Comparison of ENCODE assay signal across 9 cellular contexts in genomic region chr6:148578489-148578814, GRCh38.
DNase-seq lines count a peak whose midpoint lies in the region; ATAC-seq and FAIRE-seq lines count a peak whose summit lies in the region.
"Had no signal": no experiment of that assay in that cellular context is flagged by ENCODE, and none has a peak within 500 bp of the region (broad histone marks: within the 10 kb centered on the region; RNA-seq: fewer than 3 reads in every experiment).

No MANE protein-coding gene starts in this region.

- no peak overlapping the region for H3K14ac ChIP-seq in neuronal stem cell (ENCODE audit: low read length)

- no peak overlapping the region for H3K4me2 ChIP-seq in GM23248 (ENCODE audit: unreplicated experiment)
- no peak overlapping the region for H3K4me2 ChIP-seq in neuronal stem cell (ENCODE audit: insufficient read depth, low read length, poor library complexity, severe bottlenecking)

- 53 to 54% methylated on average over 5 of the region's 5 CpGs for WGBS in GM23248 (ENCODE audit: low coverage in 1 of 2, low lambda C conversion rate in 2 of 2, missing lambda C conversion rate in 2 of 2), 2 experiments
- no CpG with 5 or more reads among the region's 5 CpGs for WGBS in neuronal stem cell (ENCODE audit: extremely low coverage in 2 of 2, insufficient read length in 2 of 2, insufficient replicate concordance in 1 of 2), 2 donors
- WGBS in small intestine, 3 donors: 51 to 66% (median 66%) methylated on average over 5 of the region's 5 CpGs

- H4K20me1 ChIP-seq in GM23248 (ENCODE audit: insufficient read depth): no peaks in the 10 kb centered on the region

- no peak overlapping the region for H4K8ac ChIP-seq in neuronal stem cell (ENCODE audit: low read depth, low read length)

- H3K36me3 ChIP-seq in GM23248 (ENCODE audit: low read depth) (no peaks in the 10 kb centered on the region), neuronal stem cell (replicated peaks in 1 of 2; ENCODE audit: control insufficient read depth in 2 of 2, insufficient read depth in 2 of 2, low read length in 2 of 2) (no peaks in the 10 kb centered on the region), small intestine (ENCODE audit: control insufficient read depth in 2 of 2, insufficient read depth in 2 of 2, low read length in 2 of 2) (no peaks in the 10 kb centered on the region)
- H3K36me3 ChIP-seq: ascending aorta, WERI-Rb-1 had no signal

- H2BK15ac ChIP-seq in neuronal stem cell (ENCODE audit: low read length): no peak overlapping the region

- H3K79me2 ChIP-seq in GM23248 (ENCODE audit: insufficient read depth): no peaks in the 10 kb centered on the region

- no peak overlapping the region for H3K9ac ChIP-seq in GM23248
- no peak overlapping the region for H3K9ac ChIP-seq in neuronal stem cell (ENCODE audit: low read depth, low read length, poor library complexity)

- no peak overlapping the region for H3K23ac ChIP-seq in neuronal stem cell (ENCODE audit: low read depth, low read length, poor library complexity)

- no peak overlapping the region for H2BK120ac ChIP-seq in neuronal stem cell (ENCODE audit: low read depth, low read length)

- no peaks in the 10 kb centered on the region for H3K79me1 ChIP-seq in neuronal stem cell (ENCODE audit: low read depth, low read length)

- DNase-seq in GM23248 (no peak), neuronal stem cell (ENCODE audit: low spot score) (no peak), DMS153 (lab: John Stamatoyannopoulos, UW) (no peak), GM19238 (ENCODE audit: insufficient read length, low spot score) (no peak), small intestine (no peak)

- ATAC-seq in GM19328 (IDR thresholded peaks at IDR 0.05; ENCODE audit: unreplicated experiment): peak; percentile 22
- ATAC-seq in HG03575 (IDR thresholded peaks at IDR 0.05; ENCODE audit: extremely low read depth, insufficient number of reproducible peaks, low FRiP score, unreplicated experiment): peak; percentile 21

- no peak overlapping the region for H3K18ac ChIP-seq in neuronal stem cell (ENCODE audit: low read length)

- H3K4me3 ChIP-seq in GM23248: no peak overlapping the region
- H3K4me3 ChIP-seq in neuronal stem cell (ENCODE audit: low read length in 2 of 2): no peak overlapping the region
- H3K4me3 ChIP-seq in small intestine (ENCODE audit: low read depth in 1 of 2, low read length in 2 of 2): no peak overlapping the region
- H3K4me3 ChIP-seq: ascending aorta had no signal

- H3K9me3 ChIP-seq in GM23248 (ENCODE audit: low read depth): no peaks in the 10 kb centered on the region
- no peaks in the 10 kb centered on the region for H3K9me3 ChIP-seq in neuronal stem cell (replicated peaks in 1 of 2; ENCODE audit: control insufficient read depth in 2 of 2, insufficient read depth in 1 of 2, low read depth in 1 of 2, low read length in 2 of 2)
- H3K9me3 ChIP-seq in small intestine (ENCODE audit: control insufficient read depth, low read depth): no peaks in the 10 kb centered on the region
- H3K9me3 ChIP-seq: ascending aorta had no signal

- H3F3A ChIP-seq in GM23248 (ENCODE audit: insufficient read depth): no peaks in the 10 kb centered on the region

- H3K27me3 ChIP-seq in GM23248 (replicated peaks; ENCODE audit: insufficient read depth) (no peaks in the 10 kb centered on the region), neuronal stem cell (ENCODE audit: control insufficient read depth in 3 of 3, insufficient read depth in 3 of 3, low read depth in 1 of 3, low read length in 3 of 3) (peaks cover 0 to 5% (median 0%) of the 10 kb centered on the region in 3 experiments), small intestine (ENCODE audit: control insufficient read depth in 2 of 2, insufficient read depth in 2 of 2, low read length in 2 of 2) (no peaks in the 10 kb centered on the region)
- H3K27me3 ChIP-seq: ascending aorta had no signal

- H2AFZ ChIP-seq in GM23248: peak overlapping the region; percentile 50; the same call in 1 of the 2 replicates
- peak overlapping the region; percentile 16 for H2AFZ ChIP-seq in neuronal stem cell (ENCODE audit: low read length)

- no peak overlapping the region for H3K4ac ChIP-seq in neuronal stem cell (ENCODE audit: low read length)

- FAIRE-seq in small intestine (lab: Jason Lieb, UNC): no peak

- H4K91ac ChIP-seq in neuronal stem cell (ENCODE audit: low read depth, low read length, poor library complexity): no peak overlapping the region

- in situ Hi-C loops in GM23248 (cut with MboI): loop anchor here (5.0 to 25.0 kb wide), 2 partner anchors 374 to 859 kb away; no protein-coding TSS in a partner anchor

- H2AK5ac ChIP-seq in neuronal stem cell (ENCODE audit: low read depth, low read length): no peak overlapping the region

- no peak overlapping the region for H2BK5ac ChIP-seq in neuronal stem cell (ENCODE audit: low read length)

- H2BK12ac ChIP-seq in neuronal stem cell (ENCODE audit: low read length): no peak overlapping the region

- H3K27ac ChIP-seq in GM23248 (no peak overlapping the region), neuronal stem cell (replicated peaks; ENCODE audit: low read length) (no peak overlapping the region), small intestine (ENCODE audit: low read depth in 1 of 2, low read length in 1 of 2) (no peak overlapping the region)
- H3K27ac ChIP-seq: ascending aorta, WERI-Rb-1 had no signal

- no peaks in the 10 kb centered on the region for H3K9me2 ChIP-seq in GM23248 (ENCODE audit: insufficient read depth)

- peaks cover 3% of the 10 kb centered on the region; the same call in 1 of the 2 replicates for H3K4me1 ChIP-seq in GM23248 (ENCODE audit: insufficient read depth)
- H3K4me1 ChIP-seq in neuronal stem cell (ENCODE audit: control insufficient read depth in 2 of 2, insufficient read depth in 1 of 2, low read depth in 1 of 2, low read length in 2 of 2): no peaks in the 10 kb centered on the region
- no peaks in the 10 kb centered on the region for H3K4me1 ChIP-seq in small intestine (ENCODE audit: control insufficient read depth in 2 of 2, insufficient read depth in 1 of 2, low read depth in 1 of 2, low read length in 1 of 2)
